Comparison of ENCODE assay signal across 11 cellular contexts in the genomic region with DNA sequence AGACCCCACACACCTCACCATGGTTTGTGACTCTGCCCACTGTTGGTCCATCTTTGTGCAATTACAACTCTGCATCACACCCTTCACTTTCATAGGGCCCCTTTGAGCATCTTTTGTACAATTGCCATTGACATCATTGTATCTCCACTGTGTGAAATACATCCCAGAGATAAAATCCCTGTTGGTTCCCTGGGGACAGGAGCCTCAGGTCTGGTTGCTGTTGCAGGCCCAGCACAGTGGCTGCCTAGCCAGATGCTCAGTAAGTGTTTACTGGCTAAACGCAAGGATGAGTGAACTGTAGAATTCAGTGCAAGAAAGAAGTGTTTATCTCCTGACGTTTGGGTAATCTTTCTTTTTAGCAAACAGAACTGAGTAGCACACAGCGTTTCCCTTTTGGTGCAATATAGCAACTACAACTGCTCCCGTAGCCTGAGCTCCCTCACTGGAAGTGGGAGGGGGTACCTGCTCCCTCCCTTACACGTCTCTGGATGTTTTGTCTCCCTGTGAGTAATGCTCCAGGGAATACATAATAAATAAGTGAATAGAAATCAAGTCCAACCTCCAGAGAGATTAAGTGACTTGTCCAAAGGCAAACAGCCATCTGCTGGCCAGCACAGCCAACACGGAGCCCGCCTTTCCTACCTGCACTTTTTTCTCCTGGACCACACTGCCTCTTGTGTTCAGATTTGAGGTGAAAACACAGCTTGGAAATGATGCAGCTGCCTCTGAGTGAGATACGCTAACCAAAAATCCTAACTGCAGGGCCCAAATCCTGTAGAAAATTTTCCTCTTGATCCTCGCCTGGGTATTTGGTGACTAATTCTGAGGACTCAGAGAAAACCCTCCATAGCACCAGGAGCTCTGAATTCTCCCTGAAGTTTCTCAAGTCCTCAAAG. TPM values are rescaled to one million over a fixed set of nuclear protein-coding genes. Genes with fewer than 3 reads are reported as not detected.
A peak's percentile ranks its signal among the peaks of the same experiment; 100 is the strongest.
DNase-seq lines count a peak whose midpoint lies in the region; ATAC-seq, FAIRE-seq and TF ChIP-seq lines count a peak whose summit lies in the region.
"Had no signal": no experiment of that assay in that cellular context is flagged by ENCODE, and none has a peak within 500 bp of the region (broad histone marks: within the 10 kb centered on the region; RNA-seq: fewer than 3 reads in every experiment).

No MANE protein-coding gene starts in this region.

- no peak overlapping the region for H3K9ac ChIP-seq in SK-N-SH
- H3K9ac ChIP-seq: parathyroid adenoma had no signal

- H3K36me3 ChIP-seq in SK-N-SH (replicated peaks in 1 of 2; ENCODE audit: control insufficient read depth in 1 of 2, insufficient read depth in 2 of 2, low read length in 1 of 2): no peaks in the 10 kb centered on the region
- no peaks in the 10 kb centered on the region for H3K36me3 ChIP-seq in spleen

- H3K27me3 ChIP-seq in SK-N-SH (ENCODE audit: insufficient read depth) (no peaks in the 10 kb centered on the region), spleen (replicated peaks in 1 of 7) (no peaks in the 10 kb centered on the region)

- H3K9me3 ChIP-seq in SK-N-SH (no peaks in the 10 kb centered on the region), spleen (no peaks in the 10 kb centered on the region)

- DNase-seq in HTR-8/SVneo (ENCODE audit: insufficient read length, low spot score): no peak
- DNase-seq in SK-N-SH: peak; percentile 32
- DNase-seq in Right ventricle myocardium superior: no peak
- DNase-seq in spleen: no peak
- no peak for DNase-seq in dedifferentiated amniotic fluid mesenchymal stem cell (ENCODE audit: extremely low spot score)
- DNase-seq: activated effector memory CD4-positive, alpha-beta T cell treated with anti-CD3 and anti-CD28 coated beads, Interleukin-2, amount 50 U/mL, for 16 hours; NK-92 treated with Interleukin-12 subunit alpha and Interleukin-12 subunit beta, amount 100 ng/mL, for 24 hours had no signal

- H4K20me1 ChIP-seq in SK-N-SH (ENCODE audit: insufficient read depth): no peaks in the 10 kb centered on the region

- H3K4me2 ChIP-seq in SK-N-SH: no peak overlapping the region

- no peak for TF ChIP-seq POLR2A in spleen (IDR thresholded peaks at IDR 0.05)

- intact Hi-C loops in Right ventricle myocardium superior (cut with DNase I): no loop called here
- intact Hi-C loops in spleen (cut with DNase I; ENCODE audit: low total_unique reads): no loop called here

- H3K9me2 ChIP-seq in SK-N-SH: no peaks in the 10 kb centered on the region

- peaks cover 0 to 26% of the 10 kb centered on the region in 2 experiments; a peak in 2 of 4 replicates for H3K4me1 ChIP-seq in SK-N-SH (ENCODE audit: control insufficient read depth in 1 of 2, insufficient read depth in 2 of 2, low read depth in 1 of 2, low read length in 1 of 2)
- H3K4me1 ChIP-seq in spleen: peaks cover 5 to 53% (median 22%) of the 10 kb centered on the region in 6 donors
- H3K4me1 ChIP-seq: parathyroid adenoma had no signal

- 85% methylated on average over 9 of the region's 9 CpGs for WGBS in SK-N-SH (ENCODE audit: low lambda C conversion rate)
- WGBS in spleen, 5 donors: 74 to 84% (median 80%) methylated on average over 9 of the region's 9 CpGs

- no peaks in the 10 kb centered on the region for H3F3A ChIP-seq in SK-N-SH (replicated peaks; ENCODE audit: insufficient read depth)

- POLR2A ChIA-PET in SK-N-SH (lab: Yijun Ruan, JAX): interaction anchor here (0.6 to 1.1 kb wide), 2 partner anchors 111 to 197 kb away, joined by 3 to 5 read pairs; a partner anchor contains a TSS

- peak; percentile 94 for FAIRE-seq in HTR-8/SVneo (lab: Jason Lieb, UNC)
- FAIRE-seq: islet of Langerhans had no signal

- peak; percentile 35; the same call in 1 of the 2 replicates for TF ChIP-seq RAD21 in SK-N-SH (IDR thresholded peaks at IDR 0.05; ENCODE audit: low read length)

- H3K27ac ChIP-seq in SK-N-SH (ENCODE audit: low read depth in 2 of 2, low read length in 1 of 2) (peak overlapping the region in 1 of 2 experiments; percentile 54; a peak in 2 of 4 replicates), spleen (peak overlapping the region in 7 of 8 donors; percentile 14 to 70 (median 51))
- H3K27ac ChIP-seq: parathyroid adenoma had no signal

- H3K4me3 ChIP-seq in SK-N-SH (ENCODE audit: low read depth in 2 of 2, low read length in 1 of 2) (no peak overlapping the region), spleen (no peak overlapping the region)

- TF ChIP-seq EP300 in SK-N-SH (IDR thresholded peaks at IDR 0.05; ENCODE audit: borderline replicate concordance in 1 of 2, low read depth in 1 of 2, low read length in 1 of 2): no peak

- ATAC-seq in Right ventricle myocardium superior (ENCODE audit: poor library complexity): peak; percentile 10
- no peak for ATAC-seq in HG03139 (IDR thresholded peaks at IDR 0.05; ENCODE audit: unreplicated experiment)
- no peak for ATAC-seq in GM18511 (IDR thresholded peaks at IDR 0.05; ENCODE audit: unreplicated experiment)

- TF ChIP-seq CTCF in SK-N-SH (IDR thresholded peaks at IDR 0.05) (no peak), spleen (IDR thresholded peaks at IDR 0.05 in 8 of 11, conservative IDR thresholded peaks at IDR 0.05 in 3 of 11) (no peak)

- no peak overlapping the region for H2AFZ ChIP-seq in SK-N-SH (ENCODE audit: low read depth)
- H2AFZ ChIP-seq: parathyroid adenoma had no signal

- H3K79me2 ChIP-seq in SK-N-SH (ENCODE audit: insufficient read depth): no peaks in the 10 kb centered on the region
- H3K79me2 ChIP-seq: parathyroid adenoma had no signal

- CTCF ChIA-PET in SK-N-SH (lab: Yijun Ruan, JAX): interaction anchor here (0.7 to 2.9 kb wide), 22 partner anchors 11 to 896 kb away, joined by 3 to 18 read pairs (median 4); a partner anchor contains a TSS

TF ChIP-seq in SK-N-SH, 30 proteins besides CTCF, POLR2A, EP300 and RAD21:
- TF ChIP-seq NRF1 (IDR thresholded peaks at IDR 0.05; ENCODE audit: low read depth, low read length) (no peak), ELF1 (IDR thresholded peaks at IDR 0.05) (no peak), RXRA (IDR thresholded peaks at IDR 0.05; ENCODE audit: borderline replicate concordance, low read depth) (no peak)
- TF ChIP-seq, protein P1, sequence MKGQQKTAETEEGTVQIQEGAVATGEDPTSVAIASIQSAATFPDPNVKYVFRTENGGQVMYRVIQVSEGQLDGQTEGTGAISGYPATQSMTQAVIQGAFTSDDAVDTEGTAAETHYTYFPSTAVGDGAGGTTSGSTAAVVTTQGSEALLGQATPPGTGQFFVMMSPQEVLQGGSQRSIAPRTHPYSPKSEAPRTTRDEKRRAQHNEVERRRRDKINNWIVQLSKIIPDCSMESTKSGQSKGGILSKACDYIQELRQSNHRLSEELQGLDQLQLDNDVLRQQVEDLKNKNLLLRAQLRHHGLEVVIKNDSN (IDR thresholded peaks at IDR 0.05; ENCODE audit: borderline replicate concordance, low read depth): no peak
- TF ChIP-seq, protein P2, sequence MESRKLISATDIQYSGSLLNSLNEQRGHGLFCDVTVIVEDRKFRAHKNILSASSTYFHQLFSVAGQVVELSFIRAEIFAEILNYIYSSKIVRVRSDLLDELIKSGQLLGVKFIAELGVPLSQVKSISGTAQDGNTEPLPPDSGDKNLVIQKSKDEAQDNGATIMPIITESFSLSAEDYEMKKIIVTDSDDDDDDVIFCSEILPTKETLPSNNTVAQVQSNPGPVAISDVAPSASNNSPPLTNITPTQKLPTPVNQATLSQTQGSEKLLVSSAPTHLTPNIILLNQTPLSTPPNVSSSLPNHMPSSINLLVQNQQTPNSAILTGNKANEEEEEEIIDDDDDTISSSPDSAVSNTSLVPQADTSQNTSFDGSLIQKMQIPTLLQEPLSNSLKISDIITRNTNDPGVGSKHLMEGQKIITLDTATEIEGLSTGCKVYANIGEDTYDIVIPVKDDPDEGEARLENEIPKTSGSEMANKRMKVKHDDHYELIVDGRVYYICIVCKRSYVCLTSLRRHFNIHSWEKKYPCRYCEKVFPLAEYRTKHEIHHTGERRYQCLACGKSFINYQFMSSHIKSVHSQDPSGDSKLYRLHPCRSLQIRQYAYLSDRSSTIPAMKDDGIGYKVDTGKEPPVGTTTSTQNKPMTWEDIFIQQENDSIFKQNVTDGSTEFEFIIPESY (IDR thresholded peaks at IDR 0.05; ENCODE audit: borderline replicate concordance, low read depth): no peak

RNA-seq across cellular contexts. Expression of a gene that starts 27.4 kb away (rescaled TPM):
- polyA plus RNA-seq in SK-N-SH (2012; rRNA removed): 12.7 and 17.0 TPM in 2 replicates
- 8.9 and 12.4 TPM in 2 replicates for polyA plus RNA-seq in SK-N-SH (2012; cell fraction: cytosol; rRNA removed)
- 22.8 and 32.1 TPM in 2 replicates for polyA plus RNA-seq in SK-N-SH (2012; cell fraction: nucleus; rRNA removed)
- 101 TPM for total RNA-seq in Right ventricle myocardium superior
- total RNA-seq in spleen: 10 to 100 TPM in 5 of 7 donors, 1 to 10 TPM in 2; 6.7 to 36.4 (median 14.7) TPM
- 1 to 10 TPM; 2.1 to 5.3 (median 2.1) TPM for polyA plus RNA-seq in spleen
